ENCODE assay signal across 21 cellular contexts in genomic region chr13:97058896-97059295, GRCh38.
"Had no signal": no experiment of that assay in that cellular context is flagged by ENCODE, and none has a peak within 500 bp of the region (broad histone marks: within the 10 kb centered on the region; RNA-seq: fewer than 3 reads in every experiment).

No MANE protein-coding gene starts in this region.

- H3K4me3 Mint-ChIP-seq: activated CD4-positive, alpha-beta memory T cell treated with anti-CD3 and anti-CD28 coated beads for 36 hours; activated naive CD4-positive, alpha-beta T cell treated with anti-CD3 and anti-CD28 coated beads for 36 hours; activated naive CD8-positive, alpha-beta T cell treated with anti-CD3 and anti-CD28 coated beads, Interleukin-2, amount 10 ng/mL, durations not matched to agents 7 days and 5 days; naive B cell; neural crest cell had no signal

- H3K27me3 ChIP-seq: colonic mucosa, esophagus muscularis mucosa, sigmoid colon, vagina had no signal

- H3K27ac ChIP-seq: colonic mucosa, esophagus muscularis mucosa, lower lobe of right lung, sigmoid colon, thoracic aorta, vagina had no signal

- H3K36me3 Mint-ChIP-seq: activated CD4-positive, alpha-beta memory T cell treated with anti-CD3 and anti-CD28 coated beads for 36 hours; activated naive CD8-positive, alpha-beta T cell treated with anti-CD3 and anti-CD28 coated beads, Interleukin-2, amount 10 ng/mL, durations not matched to agents 7 days and 5 days; type B pancreatic cell had no signal

- H3K36me3 ChIP-seq: colonic mucosa, esophagus muscularis mucosa, lower lobe of right lung, sigmoid colon, thoracic aorta, vagina had no signal

- H3K4me1 Mint-ChIP-seq: activated naive CD8-positive, alpha-beta T cell treated with anti-CD3 and anti-CD28 coated beads, Interleukin-2, amount 10 ng/mL, durations not matched to agents 7 days and 5 days; naive B cell; neural crest cell had no signal

- H3K9me3 Mint-ChIP-seq: activated CD4-positive, alpha-beta memory T cell treated with anti-CD3 and anti-CD28 coated beads for 36 hours; activated naive CD8-positive, alpha-beta T cell treated with anti-CD3 and anti-CD28 coated beads, Interleukin-2, amount 10 ng/mL, durations not matched to agents 7 days and 5 days had no signal

- H3K4me3 ChIP-seq: colonic mucosa, esophagus muscularis mucosa, lower lobe of right lung, sigmoid colon, thoracic aorta, vagina had no signal

- H3K9me3 ChIP-seq: colonic mucosa, lower lobe of right lung, vagina had no signal

- H3K27ac Mint-ChIP-seq: activated CD4-positive, alpha-beta memory T cell treated with anti-CD3 and anti-CD28 coated beads for 36 hours; activated naive CD4-positive, alpha-beta T cell treated with anti-CD3 and anti-CD28 coated beads for 36 hours; activated naive CD8-positive, alpha-beta T cell treated with anti-CD3 and anti-CD28 coated beads, Interleukin-2, amount 10 ng/mL, durations not matched to agents 7 days and 5 days; type B pancreatic cell had no signal

- DNase-seq: activated CD4-positive, alpha-beta memory T cell treated with anti-CD3 and anti-CD28 coated beads for 36 hours; activated CD4-positive, alpha-beta T cell treated with anti-CD3 and anti-CD28 coated beads for 4 hours; activated CD4-positive, CD25-positive, alpha-beta regulatory T cell; activated effector memory CD4-positive, alpha-beta T cell treated with Interleukin-2 at 50 U/mL for 16 hours; activated naive CD4-positive, alpha-beta T cell treated with anti-CD3 and anti-CD28 coated beads for 36 hours; activated naive CD8-positive, alpha-beta T cell treated with anti-CD3 and anti-CD28 coated beads, Interleukin-2, amount 10 ng/mL, durations not matched to agents 7 days and 5 days; activated T-cell treated with anti-CD3 and anti-CD28 coated beads, Interleukin-2, amount 50 U/mL, for 48 hours; central memory CD4-positive, alpha-beta T cell; colonic mucosa; foreskin melanocyte; lower lobe of right lung; naive B cell; sigmoid colon; stimulated activated CD4-positive, alpha-beta T cell treated with anti-CD3 and anti-CD28 coated beads, Interleukin-4, amount 100 ng/mL, for 1 hour; stimulated activated naive CD4-positive, alpha-beta T cell; T-helper 9 cell had no signal
